Comparison of ENCODE assay signal across 25 cellular contexts in the genomic region with DNA sequence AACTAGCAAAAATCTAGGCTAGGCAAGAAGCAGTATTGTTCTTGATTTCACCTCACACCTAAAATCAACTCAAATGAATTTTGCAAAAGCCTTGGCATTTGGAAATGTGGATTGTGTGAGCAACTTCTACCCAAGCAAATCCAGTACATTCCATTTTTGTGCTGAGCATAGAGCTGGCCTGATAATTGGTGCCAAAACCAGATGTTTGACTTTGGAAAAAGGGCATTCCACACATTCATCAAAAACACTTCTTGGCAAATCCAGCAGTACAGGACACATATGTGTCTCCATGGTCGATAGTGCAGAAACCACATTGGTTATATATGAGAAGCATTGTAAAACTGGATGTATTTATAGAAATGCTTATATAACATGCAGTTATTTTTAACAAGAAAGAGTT.
"Had no signal": no experiment of that assay in that cellular context is flagged by ENCODE, and none has a peak within 500 bp of the region (broad histone marks: within the 10 kb centered on the region; RNA-seq: fewer than 3 reads in every experiment).

No MANE protein-coding gene starts in this region.

- H3K4me3 ChIP-seq: Peyer's patch had no signal

- H3K4me1 Mint-ChIP-seq: activated CD4-positive, alpha-beta T cell treated with anti-CD3 and anti-CD28 coated beads, Interleukin-2, amount 10 ng/mL, durations not matched to agents 24 days and 14 days; T-helper 17 cell; WTC11 had no signal

- H3K4me3 Mint-ChIP-seq: activated CD4-positive, alpha-beta memory T cell treated with anti-CD3 and anti-CD28 coated beads for 36 hours; activated CD4-positive, alpha-beta T cell treated with anti-CD3 and anti-CD28 coated beads, Interleukin-2, amount 10 ng/mL, durations not matched to agents 24 days and 14 days; activated naive CD8-positive, alpha-beta T cell; activated T-cell treated with anti-CD3 and anti-CD28 coated beads, Interleukin-2, amount 50 U/mL, for 4 hours; T-helper 17 cell; WTC11 had no signal

- DNase-seq: activated CD4-positive, alpha-beta memory T cell treated with anti-CD3 and anti-CD28 coated beads for 36 hours; activated CD4-positive, alpha-beta T cell treated with anti-CD3 and anti-CD28 coated beads, Interleukin-2, amount 10 ng/mL, durations not matched to agents 24 days and 14 days; activated CD4-positive, CD25-positive, alpha-beta regulatory T cell treated with anti-CD3 and anti-CD28 coated beads, Interleukin-2, amount 50 U/mL, for 72 hours; activated CD8-positive, alpha-beta memory T cell treated with anti-CD3 and anti-CD28 coated beads for 24 hours; activated effector memory CD4-positive, alpha-beta T cell treated with anti-CD3 and anti-CD28 coated beads, Interleukin-2, amount 50 U/mL, for 16 hours; activated naive CD4-positive, alpha-beta T cell treated with Interleukin-2 at 50 U/mL for 16 hours; activated T-cell treated with anti-CD3 and anti-CD28 coated beads, Interleukin-2, amount 50 U/mL, for 4 hours; central memory CD4-positive, alpha-beta T cell; KG1; NCI-H1092; NCI-H1417 treated with DMSO at 0.1 percent for 48 hours; NCI-H1694; NCI-H2029; NCI-H2107; NCI-H2171 treated with DMSO at 0.1 percent for 48 hours; NCI-H345; NCI-H510A; NCI-H526 treated with DMSO at 0.1 percent for 48 hours; Peyer's patch; SHP77 treated with DMSO at 0.1 percent for 48 hours; T-helper 17 cell; T-helper 9 cell had no signal

- H3K27me3 Mint-ChIP-seq: activated CD4-positive, alpha-beta memory T cell treated with anti-CD3 and anti-CD28 coated beads for 36 hours; activated CD4-positive, alpha-beta T cell treated with anti-CD3 and anti-CD28 coated beads, Interleukin-2, amount 10 ng/mL, durations not matched to agents 24 days and 14 days; T-helper 17 cell had no signal

- H3K4me1 ChIP-seq: Peyer's patch had no signal

- H3K27ac Mint-ChIP-seq: activated CD4-positive, alpha-beta memory T cell treated with anti-CD3 and anti-CD28 coated beads for 36 hours; activated CD4-positive, alpha-beta T cell treated with anti-CD3 and anti-CD28 coated beads, Interleukin-2, amount 10 ng/mL, durations not matched to agents 24 days and 14 days; activated naive CD8-positive, alpha-beta T cell; T-helper 17 cell; WTC11 had no signal

- H3K27me3 ChIP-seq: Peyer's patch had no signal

- FAIRE-seq: bronchial epithelial cell had no signal

- H3K36me3 ChIP-seq: Peyer's patch had no signal

- H3K27ac ChIP-seq: Peyer's patch had no signal

- H3K9me3 ChIP-seq: Peyer's patch had no signal

- H3K36me3 Mint-ChIP-seq: activated CD4-positive, alpha-beta memory T cell treated with anti-CD3 and anti-CD28 coated beads for 36 hours; activated naive CD8-positive, alpha-beta T cell had no signal
